In the genomic region with DNA sequence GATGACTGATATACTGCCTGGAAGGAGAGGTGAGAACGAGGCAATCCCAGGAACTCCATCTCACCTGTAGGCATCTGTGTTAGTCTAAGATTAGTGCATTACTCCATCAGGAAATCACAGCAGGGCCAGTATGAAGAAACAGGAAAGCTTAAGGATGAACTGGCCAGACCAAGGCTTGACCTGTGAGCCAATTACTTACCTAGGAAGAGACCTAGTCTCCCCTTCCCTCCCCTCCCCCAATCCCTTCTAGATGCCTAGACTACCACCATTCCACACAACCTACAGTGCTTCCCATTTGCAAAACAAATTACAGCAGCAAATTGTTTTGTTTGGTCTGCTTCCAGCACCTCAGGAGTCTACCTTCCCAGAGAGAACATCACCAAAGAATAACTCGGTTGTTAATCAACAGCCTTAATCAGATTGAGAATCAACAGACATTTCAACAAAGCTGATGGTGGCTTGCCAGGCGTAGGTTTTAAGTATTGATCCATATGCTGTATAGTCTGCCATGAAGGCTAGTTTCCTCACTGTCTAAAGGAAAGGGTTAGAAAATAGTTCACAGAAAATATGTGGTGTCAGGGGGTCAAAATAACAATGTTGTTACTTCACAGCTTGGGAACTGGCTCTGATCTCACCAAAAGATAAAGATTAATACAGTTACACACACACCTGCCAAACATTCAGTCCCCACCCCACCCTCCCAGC, we compare ENCODE assay signal across 1 cellular context.
TF ChIP-seq lines count a peak whose summit lies in the region.

No MANE protein-coding gene starts in this region.

TF ChIP-seq in SK-N-SH, 30 proteins besides CTCF, POLR2A, EP300 and RAD21 (continued from another document):
- TF ChIP-seq, protein P1, sequence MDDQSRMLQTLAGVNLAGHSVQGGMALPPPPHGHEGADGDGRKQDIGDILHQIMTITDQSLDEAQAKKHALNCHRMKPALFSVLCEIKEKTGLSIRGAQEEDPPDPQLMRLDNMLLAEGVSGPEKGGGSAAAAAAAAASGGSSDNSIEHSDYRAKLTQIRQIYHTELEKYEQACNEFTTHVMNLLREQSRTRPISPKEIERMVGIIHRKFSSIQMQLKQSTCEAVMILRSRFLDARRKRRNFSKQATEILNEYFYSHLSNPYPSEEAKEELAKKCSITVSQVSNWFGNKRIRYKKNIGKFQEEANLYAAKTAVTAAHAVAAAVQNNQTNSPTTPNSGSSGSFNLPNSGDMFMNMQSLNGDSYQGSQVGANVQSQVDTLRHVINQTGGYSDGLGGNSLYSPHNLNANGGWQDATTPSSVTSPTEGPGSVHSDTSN (IDR thresholded peaks at IDR 0.05), result no peak
- no peak for TF ChIP-seq YY1 (IDR thresholded peaks at IDR 0.05; ENCODE audit: low read depth)
- TF ChIP-seq, protein P2, sequence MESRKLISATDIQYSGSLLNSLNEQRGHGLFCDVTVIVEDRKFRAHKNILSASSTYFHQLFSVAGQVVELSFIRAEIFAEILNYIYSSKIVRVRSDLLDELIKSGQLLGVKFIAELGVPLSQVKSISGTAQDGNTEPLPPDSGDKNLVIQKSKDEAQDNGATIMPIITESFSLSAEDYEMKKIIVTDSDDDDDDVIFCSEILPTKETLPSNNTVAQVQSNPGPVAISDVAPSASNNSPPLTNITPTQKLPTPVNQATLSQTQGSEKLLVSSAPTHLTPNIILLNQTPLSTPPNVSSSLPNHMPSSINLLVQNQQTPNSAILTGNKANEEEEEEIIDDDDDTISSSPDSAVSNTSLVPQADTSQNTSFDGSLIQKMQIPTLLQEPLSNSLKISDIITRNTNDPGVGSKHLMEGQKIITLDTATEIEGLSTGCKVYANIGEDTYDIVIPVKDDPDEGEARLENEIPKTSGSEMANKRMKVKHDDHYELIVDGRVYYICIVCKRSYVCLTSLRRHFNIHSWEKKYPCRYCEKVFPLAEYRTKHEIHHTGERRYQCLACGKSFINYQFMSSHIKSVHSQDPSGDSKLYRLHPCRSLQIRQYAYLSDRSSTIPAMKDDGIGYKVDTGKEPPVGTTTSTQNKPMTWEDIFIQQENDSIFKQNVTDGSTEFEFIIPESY (IDR thresholded peaks at IDR 0.05; ENCODE audit: borderline replicate concordance, low read depth), result no peak
